ENCODE assay signal across 21 cellular contexts in genomic region chr6:129619579-129620233, GRCh38.
"Had no signal": no experiment of that assay in that cellular context is flagged by ENCODE, and none has a peak within 500 bp of the region (broad histone marks: within the 10 kb centered on the region; RNA-seq: fewer than 3 reads in every experiment).

No MANE protein-coding gene starts in this region.

- H3K4me3 Mint-ChIP-seq: activated naive CD8-positive, alpha-beta T cell treated with anti-CD3 and anti-CD28 coated beads, Interleukin-2, amount 50 U/mL, for 24 hours; effector memory CD8-positive, alpha-beta T cell; stimulated activated naive CD8-positive, alpha-beta T cell treated with anti-CD3 and anti-CD28 coated beads, Interleukin-15, Interleukin-2, amounts not matched to agents 100 ng/mL and 50 ng/mL, for 24 hours; T-cell; type B pancreatic cell had no signal

- H3K4me1 Mint-ChIP-seq: activated naive CD8-positive, alpha-beta T cell treated with anti-CD3 and anti-CD28 coated beads, Interleukin-2, amount 50 U/mL, for 24 hours had no signal

- H3K36me3 ChIP-seq: prostate gland had no signal

- DNase-seq: activated CD4-positive, alpha-beta T cell treated with anti-CD3 and anti-CD28 coated beads, Interleukin-2, amount 50 U/mL, for 48 hours; activated CD4-positive, CD25-positive, alpha-beta regulatory T cell treated with anti-CD3 and anti-CD28 coated beads, Interleukin-2, amount 50 U/mL, for 72 hours; activated gamma-delta T cell treated with Interleukin-2 at 50 U/mL for 16 hours; activated naive CD8-positive, alpha-beta T cell treated with anti-CD3 and anti-CD28 coated beads, Interleukin-2, amount 50 U/mL, for 24 hours; activated T-cell treated with anti-CD3 and anti-CD28 coated beads, Interleukin-2, amount 50 U/mL, for 48 hours; aorta; cerebellar nuclear complex; effector memory CD8-positive, alpha-beta T cell; head of caudate nucleus; lower lobe of right lung; midbrain; right cardiac atrium; small intestine; stimulated activated CD4-positive, alpha-beta T cell treated with anti-CD3 and anti-CD28 coated beads, Interleukin-4, amount 100 ng/mL, for 4 hours; stimulated activated CD8-positive, alpha-beta memory T cell treated with anti-CD3 and anti-CD28 coated beads, Interleukin-4, amount 100 ng/mL, for 48 hours; T-cell; T1000 had no signal

- H3K36me3 Mint-ChIP-seq: type B pancreatic cell had no signal

- H3K27ac Mint-ChIP-seq: stimulated activated naive CD8-positive, alpha-beta T cell treated with anti-CD3 and anti-CD28 coated beads, Interleukin-15, Interleukin-2, amounts not matched to agents 100 ng/mL and 50 ng/mL, for 24 hours; T-cell; type B pancreatic cell had no signal

- H3K4me3 ChIP-seq: lower lobe of right lung, prostate gland had no signal

- H3K27me3 Mint-ChIP-seq: activated naive CD8-positive, alpha-beta T cell treated with anti-CD3 and anti-CD28 coated beads, Interleukin-2, amount 50 U/mL, for 24 hours; effector memory CD8-positive, alpha-beta T cell; stimulated activated naive CD8-positive, alpha-beta T cell treated with anti-CD3 and anti-CD28 coated beads, Interleukin-15, Interleukin-2, amounts not matched to agents 100 ng/mL and 50 ng/mL, for 24 hours; T-cell; type B pancreatic cell had no signal

- H3K4me1 ChIP-seq: lower lobe of right lung, prostate gland had no signal

- ATAC-seq: activated naive CD8-positive, alpha-beta T cell treated with anti-CD3 and anti-CD28 coated beads, Interleukin-2, amount 50 U/mL, for 24 hours; effector memory CD8-positive, alpha-beta T cell; lower lobe of right lung; right cardiac atrium; T-cell had no signal

- H3K9me3 ChIP-seq: lower lobe of right lung, prostate gland had no signal

- H3K9me3 Mint-ChIP-seq: activated naive CD8-positive, alpha-beta T cell treated with anti-CD3 and anti-CD28 coated beads, Interleukin-2, amount 50 U/mL, for 24 hours; effector memory CD8-positive, alpha-beta T cell; stimulated activated naive CD8-positive, alpha-beta T cell treated with anti-CD3 and anti-CD28 coated beads, Interleukin-15, Interleukin-2, amounts not matched to agents 100 ng/mL and 50 ng/mL, for 24 hours; T-cell had no signal

- H3K27ac ChIP-seq: epithelial cell of prostate, lower lobe of right lung, prostate gland had no signal
